In genomic region chr15:48560321-48561051, GRCh38 we compare ENCODE assay signal across 1 cellular context.
TF ChIP-seq lines count a peak whose summit lies in the region.

No MANE protein-coding gene starts in this region.

TF ChIP-seq in WTC11, 78 proteins besides CTCF, POLR2A, EP300 and RAD21 (continued from another document):
- TF ChIP-seq PRDM15 (CRISPR knock-in tag; IDR thresholded peaks at IDR 0.05): no peak
- TF ChIP-seq E2F4 (CRISPR knock-in tag; IDR thresholded peaks at IDR 0.05; ENCODE audit: borderline replicate concordance, low read depth): no peak
- no peak for TF ChIP-seq AR (CRISPR knock-in tag; IDR thresholded peaks at IDR 0.05)
- no peak for TF ChIP-seq STAT6 (CRISPR knock-in tag; conservative IDR thresholded peaks at IDR 0.05; ENCODE audit: low read depth)
- TF ChIP-seq USF1 (CRISPR knock-in tag; IDR thresholded peaks at IDR 0.05): no peak
- no peak for TF ChIP-seq HMGXB4 (CRISPR knock-in tag; IDR thresholded peaks at IDR 0.05)
TF ChIP-seq in WTC11: peak in this region for 0.
